8 cellular contexts compared by ENCODE assay signal in genomic region chr1:224615861-224616760, GRCh38. TPM values are rescaled to one million over a fixed set of nuclear protein-coding genes. Genes with fewer than 3 reads are reported as not detected.
A peak's percentile ranks its signal among the peaks of the same experiment; 100 is the strongest.
DNase-seq lines count a peak whose midpoint lies in the region; ATAC-seq and TF ChIP-seq lines count a peak whose summit lies in the region.

CNIH3 (plus strand) TSS chr1:224616317; CDS start chr1:224617175, 858 bp downstream.

- WGBS in tibial nerve, 2 donors, result 0 to 1% methylated on average over 51 to 85 of the region's 91 CpGs

- H3K36me3 Mint-ChIP-seq in chondrocyte (ENCODE audit: low read depth) (no peaks in the 10 kb centered on the region), mesothelial cell of epicardium (no peaks in the 10 kb centered on the region)

- no peaks in the 10 kb centered on the region for H3K9me3 ChIP-seq in tibial nerve

- ATAC-seq in GM19455 (IDR thresholded peaks at IDR 0.05; ENCODE audit: unreplicated experiment), result no peak

- no peak for TF ChIP-seq POLR2A in tibial nerve (IDR thresholded peaks at IDR 0.05)

- H3K4me1 ChIP-seq in KMS-11 (ENCODE audit: low read depth, poor library complexity, severe bottlenecking) (peaks cover 44% of the 10 kb centered on the region), tibial nerve (peaks cover 0 to 28% (median 16%) of the 10 kb centered on the region in 4 donors)

- peak within 1 kb of the TSS; percentile 72 for H3K4me2 ChIP-seq in KMS-11

- H3K9me3 Mint-ChIP-seq in chondrocyte (ENCODE audit: low read depth), result peaks cover 6% of the 10 kb centered on the region
- no peaks in the 10 kb centered on the region for H3K9me3 Mint-ChIP-seq in mesothelial cell of epicardium

- no peak for TF ChIP-seq EP300 in tibial nerve (IDR thresholded peaks at IDR 0.05)

- peaks cover 44% of the 10 kb centered on the region for H3K27me3 Mint-ChIP-seq in chondrocyte (ENCODE audit: low read depth)
- H3K27me3 Mint-ChIP-seq in mesothelial cell of epicardium (ENCODE audit: low read depth), result peaks cover 83% of the 10 kb centered on the region

- no peak for TF ChIP-seq CTCF in KMS-11 (conservative IDR thresholded peaks at IDR 0.05; ENCODE audit: low read depth, low read length)
- no peak for TF ChIP-seq CTCF in chondrocyte (IDR thresholded peaks at IDR 0.05)
- no peak for TF ChIP-seq CTCF in mesothelial cell of epicardium (IDR thresholded peaks at IDR 0.05; ENCODE audit: unreplicated experiment)
- no peak for TF ChIP-seq CTCF in tibial nerve (IDR thresholded peaks at IDR 0.05)

- H3K36me3 ChIP-seq in KMS-11 (ENCODE audit: insufficient read depth) (no peaks in the 10 kb centered on the region), tibial nerve (no peaks in the 10 kb centered on the region)

- peak within 1 kb of the TSS; percentile 85 for H3K4me3 ChIP-seq in KMS-11 (IDR thresholded peaks at IDR 0.05; ENCODE audit: insufficient read depth, low read depth, low read length)
- peak within 1 kb of the TSS; percentile 25 to 58 (median 44) for H3K4me3 ChIP-seq in tibial nerve

- no peaks in the 10 kb centered on the region for H3K79me2 ChIP-seq in KMS-11 (ENCODE audit: insufficient read depth, low read depth)

- H3K4me1 Mint-ChIP-seq in chondrocyte (ENCODE audit: low read depth), result peaks cover 18% of the 10 kb centered on the region
- peaks cover 17% of the 10 kb centered on the region for H3K4me1 Mint-ChIP-seq in mesothelial cell of epicardium

- no peaks in the 10 kb centered on the region for H4K20me1 ChIP-seq in KMS-11 (ENCODE audit: insufficient read depth)

- peak within 1 kb of the TSS; percentile 69 for H3K9ac ChIP-seq in KMS-11

- H3K27me3 ChIP-seq in KMS-11 (ENCODE audit: insufficient read depth, low read depth) (no peaks in the 10 kb centered on the region), tibial nerve (peaks cover 0 to 49% of the 10 kb centered on the region in 2 donors)

- peak within 1 kb of the TSS; percentile 80 for H2AFZ ChIP-seq in KMS-11 (ENCODE audit: low read depth)

- H3K27ac Mint-ChIP-seq in chondrocyte (ENCODE audit: unreplicated experiment) (no peak within 1 kb of the TSS), mesothelial cell of epicardium (no peak within 1 kb of the TSS)

- H3K4me3 Mint-ChIP-seq in chondrocyte (ENCODE audit: unreplicated experiment) (peak within 1 kb of the TSS; percentile 67), mesothelial cell of epicardium (peak within 1 kb of the TSS; percentile 70)

- DNase-seq in DMS 273 (lab: John Stamatoyannopoulos, UW; ENCODE audit: unreplicated experiment) (peak; percentile 97), T follicular helper cell (ENCODE audit: low read depth) (peak; percentile 25), chondrocyte (ENCODE audit: low spot score) (no peak), mesothelial cell of epicardium (ENCODE audit: low spot score in 2 of 2, unreplicated experiment in 2 of 2) (peak; percentile 44 to 69), tibial nerve (ENCODE audit: low spot score in 2 of 2) (no peak), OCI-M2 (lab: John Stamatoyannopoulos, UW; ENCODE audit: unreplicated experiment) (no peak)

- H3K27ac ChIP-seq in KMS-11 (peak within 1 kb of the TSS; percentile 32; the same call in 1 of the 2 replicates), tibial nerve (no peak within 1 kb of the TSS)

RNA-seq across cellular contexts. Expression of gene CNIH3, which starts in this region (rescaled TPM):
- total RNA-seq in chondrocyte, result 1.5 to 2.6 TPM (median 2.1 TPM) in 3 replicates
- 7.3 to 9.2 TPM (median 8.3 TPM) in 3 replicates for total RNA-seq in mesothelial cell of epicardium
- 1 to 10 TPM; 1.8 to 7.6 (median 4.7) TPM for total RNA-seq in tibial nerve

Comparison
In these comparisons a context has a peak if more than half of its experiments do, and no peak if none do; other contexts are left out.
1. DNase-seq: peak in DMS 273 (single experiment), T follicular helper cell (single experiment) and mesothelial cell of epicardium (2 of 2); none in chondrocyte (single experiment), tibial nerve (0 of 2) and OCI-M2 (single experiment).